Comparison of ENCODE assay signal across 26 cellular contexts in genomic region chr12:51836833-51837184, GRCh38. TPM values are rescaled to one million over a fixed set of nuclear protein-coding genes. Genes with fewer than 3 reads are reported as not detected.
DNase-seq lines count a peak whose midpoint lies in the region; ATAC-seq and TF ChIP-seq lines count a peak whose summit lies in the region.
"Had no signal": no experiment of that assay in that cellular context is flagged by ENCODE, and none has a peak within 500 bp of the region (broad histone marks: within the 10 kb centered on the region; RNA-seq: fewer than 3 reads in every experiment).

No MANE protein-coding gene starts in this region.

- H3K9me3 Mint-ChIP-seq in neural progenitor cell: no peaks in the 10 kb centered on the region
- H3K9me3 Mint-ChIP-seq: CD4-positive, alpha-beta T cell; HFFc6 had no signal

- peaks cover 74% of the 10 kb centered on the region for H3K79me2 ChIP-seq in neural progenitor cell (ENCODE audit: low read depth)

- no peak for TF ChIP-seq POLR2A in gastrocnemius medialis (IDR thresholded peaks at IDR 0.05)

- H3K27ac ChIP-seq in BLaER1 (no peak overlapping the region), neural progenitor cell (peak overlapping the region; percentile 94), gastrocnemius medialis (no peak overlapping the region)
- H3K27ac ChIP-seq: 22Rv1, GM23248 had no signal

- intact Hi-C loops in gastrocnemius medialis (cut with DNase I; ENCODE audit: low total_unique reads) (no loop called here), mucosa of descending colon (cut with DNase I, micrococcal nuclease) (no loop called here)

- H2AFZ ChIP-seq in neural progenitor cell (replicated peaks): no peak overlapping the region
- H2AFZ ChIP-seq: GM23248 had no signal

- H3K4me3 ChIP-seq in BLaER1 (no peak overlapping the region), NT2/D1 (ENCODE audit: insufficient read length, low read depth) (no peak overlapping the region), neural progenitor cell (peak overlapping the region; percentile 21), gastrocnemius medialis (no peak overlapping the region), mucosa of descending colon (no peak overlapping the region)
- H3K4me3 ChIP-seq: GM12878, GM23248 had no signal

- H4K20me1 ChIP-seq in BLaER1 (0 out of 2 replicates have a peak, but pooled peaks cover 5% of the 10 kb centered on the region), neural progenitor cell (ENCODE audit: low read depth) (peaks cover 97% of the 10 kb centered on the region)

- peaks cover 79% of the 10 kb centered on the region for H3K4me1 Mint-ChIP-seq in neural progenitor cell

- peak overlapping the region; percentile 59 for H3K27ac Mint-ChIP-seq in neural progenitor cell
- H3K27ac Mint-ChIP-seq: B cell; CD4-positive, alpha-beta T cell; HFFc6 had no signal

- H3K4me1 ChIP-seq in BLaER1: peaks cover 39% of the 10 kb centered on the region
- H3K4me1 ChIP-seq in NT2/D1 (ENCODE audit: insufficient read depth, insufficient read length): peaks cover 39% of the 10 kb centered on the region
- H3K4me1 ChIP-seq in neural progenitor cell: peaks cover 85% of the 10 kb centered on the region
- H3K4me1 ChIP-seq in gastrocnemius medialis: no peaks in the 10 kb centered on the region
- H3K4me1 ChIP-seq in mucosa of descending colon (ENCODE audit: low read depth): no peaks in the 10 kb centered on the region

- H3K9ac ChIP-seq in BLaER1 (no peak overlapping the region), NT2/D1 (ENCODE audit: insufficient read length, low read depth) (peak overlapping the region; percentile 74), neural progenitor cell (no peak overlapping the region)
- H3K9ac ChIP-seq: GM23248 had no signal

- H3F3A ChIP-seq in neural progenitor cell (ENCODE audit: low read depth): peaks cover 72% of the 10 kb centered on the region

- no peaks in the 10 kb centered on the region for H3K36me3 ChIP-seq in BLaER1
- H3K36me3 ChIP-seq in NT2/D1 (ENCODE audit: insufficient read depth, insufficient read length, low read length): peaks cover 7% of the 10 kb centered on the region
- H3K36me3 ChIP-seq in neural progenitor cell: no peaks in the 10 kb centered on the region
- no peaks in the 10 kb centered on the region for H3K36me3 ChIP-seq in gastrocnemius medialis
- no peaks in the 10 kb centered on the region for H3K36me3 ChIP-seq in mucosa of descending colon (ENCODE audit: low read depth)

- H3K27me3 ChIP-seq in BLaER1 (no peaks in the 10 kb centered on the region), NT2/D1 (ENCODE audit: insufficient read depth, insufficient read length) (no peaks in the 10 kb centered on the region), neural progenitor cell (no peaks in the 10 kb centered on the region), gastrocnemius medialis (peaks cover 0 to 17% (median 4%) of the 10 kb centered on the region in 3 donors)

- ATAC-seq in gastrocnemius medialis (no peak), mucosa of descending colon (no peak)
- ATAC-seq: GM12878, Right ventricle myocardium inferior had no signal

- peaks cover 7% of the 10 kb centered on the region for H3K36me3 Mint-ChIP-seq in neural progenitor cell

- H3K4me2 ChIP-seq in BLaER1 (peak overlapping the region; percentile 14; the same call in 1 of the 2 replicates), neural progenitor cell (peak overlapping the region; percentile 71)

- DNase-seq in NT2/D1 (ENCODE audit: low read depth, low spot score) (no peak), islet precursor cell (peak; percentile 55), neural progenitor cell (ENCODE audit: low spot score) (peak; percentile 79), amygdala (lab: John Stamatoyannopoulos, UW) (no peak), gastrocnemius medialis (no peak), Kasumi-1 (lab: John Stamatoyannopoulos, UW) (no peak), mucosa of descending colon (no peak)
- DNase-seq: Caco-2; CD4-positive, alpha-beta T cell; EL; GM23248; HFFc6; IMR-90; NCI-H1105; NCI-H1694; NCI-H510A; NCI-H748 treated with DMSO at 0.1 percent for 48 hours; NK-92 treated with Interleukin-12 subunit alpha and Interleukin-12 subunit beta, amount 100 ng/mL, for 24 hours had no signal

- peak overlapping the region; percentile 54 for H3K4me3 Mint-ChIP-seq in neural progenitor cell
- H3K4me3 Mint-ChIP-seq: B cell; CD4-positive, alpha-beta T cell; HFFc6 had no signal

- no peaks in the 10 kb centered on the region for H3K9me3 ChIP-seq in BLaER1
- no peaks in the 10 kb centered on the region for H3K9me3 ChIP-seq in NT2/D1 (ENCODE audit: insufficient read depth, low read length)
- H3K9me3 ChIP-seq in neural progenitor cell (ENCODE audit: low read depth): no peaks in the 10 kb centered on the region
- H3K9me3 ChIP-seq in gastrocnemius medialis: no peaks in the 10 kb centered on the region
- no peaks in the 10 kb centered on the region for H3K9me3 ChIP-seq in mucosa of descending colon
- H3K9me3 ChIP-seq: Caco-2 had no signal

- in situ Hi-C loops in gastrocnemius medialis (cut with MboI; ENCODE audit: low sequenced_read_pairs in 4 of 4): no loop called here

- H3K27me3 Mint-ChIP-seq in neural progenitor cell (ENCODE audit: insufficient read depth, low read depth): peaks cover 9% of the 10 kb centered on the region

- TF ChIP-seq CTCF in neural progenitor cell (IDR thresholded peaks at IDR 0.05) (no peak), gastrocnemius medialis (IDR thresholded peaks at IDR 0.05 in 4 of 5, conservative IDR thresholded peaks at IDR 0.05 in 1 of 5) (no peak), mucosa of descending colon (IDR thresholded peaks at IDR 0.05) (no peak)

RNA-seq across cellular contexts. Expression of gene FIGNL2, which starts 11.7 kb away (rescaled TPM):
- total RNA-seq in neural progenitor cell (ENCODE audit: low replicate concordance) (9.3 and 25.1 TPM in 2 replicates), gastrocnemius medialis (under 1 TPM in 2 of 4 donors, not detected in 2; 0.07 to 0.25 TPM), mucosa of descending colon (under 1 TPM; 0.26 to 0.44 (median 0.34) TPM)
- total RNA-seq: GM12878, HFFc6, OCI-LY7 had no signal

RNA-seq across cellular contexts. Expression of gene ANKRD33, which starts 51.1 kb away (rescaled TPM):
- total RNA-seq in neural progenitor cell (ENCODE audit: low replicate concordance): 0.39 and 0.46 TPM in 2 replicates
- total RNA-seq in gastrocnemius medialis: not detected
- under 1 TPM in 1 of 3 donors, not detected in 2; 0.46 TPM for total RNA-seq in mucosa of descending colon
- total RNA-seq: B cell; Caco-2; CD4-positive, alpha-beta T cell; GM12878; GM23248; HFFc6; LHCN-M2; OCI-LY7; Right ventricle myocardium inferior; SK-MEL-5 had no signal

Comparison
In these comparisons a context has a peak if more than half of its experiments do, and no peak if none do; other contexts are left out.
1. DNase-seq: peak in islet precursor cell (single experiment) and neural progenitor cell (single experiment); none in NT2/D1 (single experiment), amygdala (0 of 56), gastrocnemius medialis (0 of 2), Kasumi-1 (0 of 2) and mucosa of descending colon (0 of 3).